Comparison of ENCODE assay signal across 17 cellular contexts in the genomic region with DNA sequence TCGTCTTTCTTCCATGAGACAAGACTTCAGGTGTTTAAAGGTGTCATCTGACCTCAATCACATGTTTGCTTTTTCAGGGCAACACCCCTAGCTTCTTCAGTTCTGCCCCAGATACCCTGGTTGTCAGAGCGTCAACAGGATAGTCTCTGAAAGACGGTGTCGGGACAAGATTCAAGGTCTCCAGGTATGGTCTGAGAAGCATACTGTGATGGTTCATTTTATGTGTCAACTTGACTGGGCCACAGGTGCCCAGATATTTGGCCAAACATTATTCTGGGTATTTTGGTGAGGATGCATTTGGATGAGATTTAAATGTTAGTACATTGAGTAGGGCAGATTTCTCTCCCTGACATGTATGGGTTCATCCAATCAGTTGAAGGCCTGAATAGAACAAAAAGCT.
A peak's percentile ranks its signal among the peaks of the same experiment; 100 is the strongest.
DNase-seq lines count a peak whose midpoint lies in the region; ATAC-seq, FAIRE-seq and TF ChIP-seq lines count a peak whose summit lies in the region.
"Had no signal": no experiment of that assay in that cellular context is flagged by ENCODE, and none has a peak within 500 bp of the region (broad histone marks: within the 10 kb centered on the region; RNA-seq: fewer than 3 reads in every experiment).

No MANE protein-coding gene starts in this region.

- TF ChIP-seq EP300 in sigmoid colon (IDR thresholded peaks at IDR 0.05) = no peak

- H3K36me3 Mint-ChIP-seq in T-helper 2 cell treated with Interferon-gamma antibody and Interleukin-4, amounts not matched to agents 5 μg/mL and 100 μg/mL, for 36 hours (ENCODE audit: low read depth) = peaks cover 36% of the 10 kb centered on the region

- no peak for ATAC-seq in HG03280 (IDR thresholded peaks at IDR 0.05; ENCODE audit: unreplicated experiment)
- ATAC-seq: activated naive CD4-positive, alpha-beta T cell treated with anti-CD3 and anti-CD28 coated beads, Interleukin-2, amount 50 U/mL, for 72 hours; K562; stimulated activated naive CD8-positive, alpha-beta T cell treated with anti-CD3 and anti-CD28 coated beads, Interleukin-15, Interleukin-2, amounts not matched to agents 100 U/mL and 50 U/mL, for 24 hours had no signal

- H3K36me3 ChIP-seq in ACC112 (ENCODE audit: insufficient read depth, low read length) (no peaks in the 10 kb centered on the region), SJSA1 (no peaks in the 10 kb centered on the region), keratinocyte (ENCODE audit: control insufficient read depth in 2 of 2, extremely low read depth in 1 of 2, insufficient read depth in 2 of 2, low read length in 2 of 2) (peaks cover 0 to 1% of the 10 kb centered on the region in 2 experiments), sigmoid colon (peaks cover 0 to 9% (median 2%) of the 10 kb centered on the region in 4 donors)

- WGBS in sigmoid colon, 2 donors = 95 to 96% methylated on average over 4 of the region's 4 CpGs

- peaks cover 43% of the 10 kb centered on the region for H3K4me1 ChIP-seq in ACC112 (ENCODE audit: control insufficient read depth, insufficient read depth, low read length, unreplicated experiment)
- H3K4me1 ChIP-seq in SJSA1 (replicated peaks) = peaks cover 38% of the 10 kb centered on the region
- H3K4me1 ChIP-seq in keratinocyte (ENCODE audit: control insufficient read depth, extremely low read depth, insufficient read depth, low read length) = peaks cover 16% of the 10 kb centered on the region
- peaks cover 0 to 74% (median 70%) of the 10 kb centered on the region in 4 donors for H3K4me1 ChIP-seq in sigmoid colon

- TF ChIP-seq POLR2A in sigmoid colon (IDR thresholded peaks at IDR 0.05) = no peak

- FAIRE-seq in keratinocyte (lab: Jason Lieb, UNC) = no peak
- FAIRE-seq: colon, D721Med, K562 had no signal

- no peaks in the 10 kb centered on the region for H3K9me3 Mint-ChIP-seq in T-helper 2 cell treated with Interferon-gamma antibody and Interleukin-4, amounts not matched to agents 5 μg/mL and 100 μg/mL, for 36 hours

- H3K79me2 ChIP-seq in ACC112 (ENCODE audit: control insufficient read depth, insufficient read depth, low read length, unreplicated experiment) = no peaks in the 10 kb centered on the region
- no peaks in the 10 kb centered on the region for H3K79me2 ChIP-seq in keratinocyte (ENCODE audit: control insufficient read depth, insufficient read depth, low read length)

- H3K27me3 ChIP-seq in ACC112 (ENCODE audit: insufficient read depth, low read length) (no peaks in the 10 kb centered on the region), SJSA1 (replicated peaks) (no peaks in the 10 kb centered on the region), keratinocyte (ENCODE audit: control insufficient read depth, extremely low read depth, insufficient read depth, low read length) (no peaks in the 10 kb centered on the region), sigmoid colon (no peaks in the 10 kb centered on the region)

- peak overlapping the region; percentile 90 for H3K4me2 ChIP-seq in keratinocyte (ENCODE audit: control insufficient read depth, extremely low read depth, insufficient read depth, low read depth, low read length)

- H3K9ac ChIP-seq in keratinocyte (ENCODE audit: control insufficient read depth, extremely low read depth, insufficient read depth, low read length) = no peak overlapping the region

- intact Hi-C loops in sigmoid colon (cut with DNase I) = loop anchor here (5.0 kb wide), 1 partner anchor 145 kb away; no protein-coding TSS in a partner anchor

- no peak overlapping the region for H3K4me3 Mint-ChIP-seq in T-helper 2 cell treated with Interferon-gamma antibody and Interleukin-4, amounts not matched to agents 5 μg/mL and 100 μg/mL, for 36 hours
- H3K4me3 Mint-ChIP-seq: activated B cell treated with CpG ODN at 0.5 μM for 24 hours had no signal

- dilution Hi-C loops in keratinocyte (cut with MboI; ENCODE audit: extremely low pct_ligation_motif_present, low sequenced_read_pairs) = no loop called here

- H2AFZ ChIP-seq in ACC112 (ENCODE audit: low read length, unreplicated experiment) = no peak overlapping the region
- no peak overlapping the region for H2AFZ ChIP-seq in keratinocyte (ENCODE audit: control insufficient read depth, low read length)

- no peak for TF ChIP-seq CTCF in keratinocyte (optimal IDR thresholded peaks at IDR 0.05 in 1 of 3, IDR thresholded peaks at IDR 0.05 in 1 of 3, conservative IDR thresholded peaks at IDR 0.05 in 1 of 3; ENCODE audit: extremely low read depth in 1 of 3, insufficient read depth in 2 of 3, low read length in 3 of 3)
- no peak for TF ChIP-seq CTCF in sigmoid colon (IDR thresholded peaks at IDR 0.05)
- no peak for TF ChIP-seq CTCF in GM20000 (IDR thresholded peaks at IDR 0.05; ENCODE audit: extremely low read depth, missing control alignments)

- H3K9me3 ChIP-seq in SJSA1 (replicated peaks) = no peaks in the 10 kb centered on the region
- H3K9me3 ChIP-seq in keratinocyte (ENCODE audit: control insufficient read depth, low read depth, low read length) = no peaks in the 10 kb centered on the region
- H3K9me3 ChIP-seq in sigmoid colon = no peaks in the 10 kb centered on the region

- no peaks in the 10 kb centered on the region for H3K27me3 Mint-ChIP-seq in T-helper 2 cell treated with Interferon-gamma antibody and Interleukin-4, amounts not matched to agents 5 μg/mL and 100 μg/mL, for 36 hours (ENCODE audit: low read depth)

- no peak overlapping the region for H3K27ac Mint-ChIP-seq in T-helper 2 cell treated with Interferon-gamma antibody and Interleukin-4, amounts not matched to agents 5 μg/mL and 100 μg/mL, for 36 hours
- H3K27ac Mint-ChIP-seq: activated B cell treated with CpG ODN at 0.5 μM for 24 hours; activated naive CD4-positive, alpha-beta T cell treated with anti-CD3 and anti-CD28 coated beads, Interleukin-2, amount 50 U/mL, for 72 hours had no signal

- DNase-seq in SJSA1 (ENCODE audit: low read depth in 1 of 2, low spot score in 2 of 2) (no peak), keratinocyte (ENCODE audit: low read depth, low spot score) (no peak), sigmoid colon (no peak), cortex of kidney (lab: John Stamatoyannopoulos, UW) (no peak), GM20000 (ENCODE audit: low spot score) (no peak)
- no peak for DNase-seq in T-helper 2 cell treated with Interferon-gamma antibody and Interleukin-4, amounts not matched to agents 5 μg/mL and 100 μg/mL, for 36 hours (ENCODE audit: low spot score)
- DNase-seq: activated B cell treated with CpG ODN at 0.5 μM for 24 hours; activated CD8-positive, alpha-beta memory T cell treated with anti-CD3 and anti-CD28 coated beads, Interleukin-2, amount 50 U/mL, for 4 hours; NCI-H1105; NCI-H446; stimulated activated naive CD8-positive, alpha-beta T cell treated with anti-CD3 and anti-CD28 coated beads, Interleukin-15, Interleukin-2, amounts not matched to agents 100 U/mL and 50 U/mL, for 24 hours had no signal

- no peaks in the 10 kb centered on the region for H3K9me1 ChIP-seq in keratinocyte (ENCODE audit: control insufficient read depth, extremely low read depth, insufficient read depth, low read length)

- H3K4me3 ChIP-seq in ACC112 (ENCODE audit: low read depth, low read length) (no peak overlapping the region), SJSA1 (no peak overlapping the region), keratinocyte (ENCODE audit: control insufficient read depth in 2 of 3, extremely low read depth in 1 of 3, insufficient read depth in 2 of 3, low read depth in 1 of 3, low read length in 3 of 3) (no peak overlapping the region), sigmoid colon (no peak overlapping the region)
- H3K4me3 ChIP-seq: K562 had no signal

- no peaks in the 10 kb centered on the region for H4K20me1 ChIP-seq in keratinocyte (ENCODE audit: control insufficient read depth, extremely low read depth, insufficient read depth, low read length)

- peak overlapping the region; percentile 75 for H3K27ac ChIP-seq in ACC112 (ENCODE audit: low read depth, low read length)
- H3K27ac ChIP-seq in SJSA1 = peak overlapping the region; percentile 93
- H3K27ac ChIP-seq in keratinocyte (ENCODE audit: control insufficient read depth, insufficient read depth, low read length) = peak overlapping the region; percentile 42
- peak overlapping the region; percentile 76 to 94 (median 88) for H3K27ac ChIP-seq in sigmoid colon

- peaks cover 5% of the 10 kb centered on the region for H3K4me1 Mint-ChIP-seq in T-helper 2 cell treated with Interferon-gamma antibody and Interleukin-4, amounts not matched to agents 5 μg/mL and 100 μg/mL, for 36 hours (ENCODE audit: low read depth)
- H3K4me1 Mint-ChIP-seq: activated B cell treated with CpG ODN at 0.5 μM for 24 hours had no signal

Comparison
In these comparisons a context has a peak if more than half of its experiments do, and no peak if none do; other contexts are left out.
1. H3K27ac ChIP-seq: peak in every context shown above with its lines; median percentile 93 in SJSA1; 88 in sigmoid colon; 75 in ACC112; 42 in keratinocyte.